ENCODE assay signal across 6 cellular contexts in genomic region chr17:64791226-64791625, GRCh38.
A peak's percentile ranks its signal among the peaks of the same experiment; 100 is the strongest.
DNase-seq lines count a peak whose midpoint lies in the region; ATAC-seq and TF ChIP-seq lines count a peak whose summit lies in the region.
"Not testable (repeated sequence)": the region's sequence is repeated elsewhere in the genome, so short reads cannot be mapped to it uniquely, and the experiment has no call there.

No MANE protein-coding gene starts in this region.

- H3K9me3 ChIP-seq in BLaER1 treated with 17β-estradiol and CSF1 and Interleukin-3, amounts not matched to agents 10 nM and 100 nM (replicated peaks in 1 of 11); T-helper 17 cell (ENCODE audit: control insufficient read depth, low read length, poor library complexity, severe bottlenecking); suprapubic skin: not testable (repeated sequence)

- not testable (repeated sequence) for ATAC-seq in T-helper 17 cell

- peaks cover 61 to 88% (median 83%) of the 10 kb centered on the region in 10 experiments for H3K4me1 ChIP-seq in BLaER1 treated with 17β-estradiol and CSF1 and Interleukin-3, amounts not matched to agents 10 nM and 100 nM
- peaks cover 44% of the 10 kb centered on the region for H3K4me1 ChIP-seq in suprapubic skin

- H3K36me3 ChIP-seq in BLaER1 treated with 17β-estradiol and CSF1 and Interleukin-3, amounts not matched to agents 10 nM and 100 nM: peaks cover 4 to 43% (median 19%) of the 10 kb centered on the region in 11 experiments; a peak in 18 of 22 replicates
- peaks cover 37% of the 10 kb centered on the region for H3K36me3 ChIP-seq in suprapubic skin

- DNase-seq in T-helper 17 cell: not testable (repeated sequence)
- DNase-seq in activated effector memory CD4-positive, alpha-beta T cell treated with anti-CD3 and anti-CD28 coated beads, Interleukin-2, amount 50 U/mL, for 16 hours: peak; percentile 51
- DNase-seq in cardiac septum (ENCODE audit: low spot score): peak; percentile 47
- peak; percentile 69 for DNase-seq in posterior vena cava (ENCODE audit: low spot score)
- peak; percentile 46 to 54 for DNase-seq in suprapubic skin (ENCODE audit: low spot score in 2 of 2)

- not testable (repeated sequence) for H3K4me3 ChIP-seq in BLaER1 treated with 17β-estradiol and CSF1 and Interleukin-3, amounts not matched to agents 10 nM and 100 nM; suprapubic skin

- H3K4me3 Mint-ChIP-seq in T-helper 17 cell: peak overlapping the region; percentile 25

- TF ChIP-seq CTCF in suprapubic skin (IDR thresholded peaks at IDR 0.05): not testable (repeated sequence)

- TF ChIP-seq POLR2A in suprapubic skin (IDR thresholded peaks at IDR 0.05): not testable (repeated sequence)

- not testable (repeated sequence) for TF ChIP-seq EP300 in suprapubic skin (IDR thresholded peaks at IDR 0.05)

- H3K4me1 Mint-ChIP-seq in T-helper 17 cell: peaks cover 15% of the 10 kb centered on the region

- H3K27me3 Mint-ChIP-seq in T-helper 17 cell: not testable (repeated sequence)

- 91% methylated on average over 12 of the region's 12 CpGs for WGBS in suprapubic skin

- peak overlapping the region in 7 of 11 experiments; percentile 40 to 91 (median 74); a peak in 15 of 22 replicates for H3K27ac ChIP-seq in BLaER1 treated with 17β-estradiol and CSF1 and Interleukin-3, amounts not matched to agents 10 nM and 100 nM
- not testable (repeated sequence) for H3K27ac ChIP-seq in suprapubic skin

- intact Hi-C loops in cardiac septum (cut with DNase I); posterior vena cava (cut with DNase I): not testable (repeated sequence)

- H3K36me3 Mint-ChIP-seq in T-helper 17 cell (ENCODE audit: low read depth): not testable (repeated sequence)

- peak overlapping the region; percentile 36 to 95 (median 87); a peak in 21 of 22 replicates for H3K4me2 ChIP-seq in BLaER1 treated with 17β-estradiol and CSF1 and Interleukin-3, amounts not matched to agents 10 nM and 100 nM

- H3K9ac ChIP-seq in BLaER1 treated with 17β-estradiol and CSF1 and Interleukin-3, amounts not matched to agents 10 nM and 100 nM: peak overlapping the region in 6 of 11 experiments; percentile 26 to 77 (median 46); a peak in 8 of 22 replicates

- H3K27ac Mint-ChIP-seq in T-helper 17 cell: peak overlapping the region; percentile 80

- H3K27me3 ChIP-seq in BLaER1 treated with 17β-estradiol and CSF1 and Interleukin-3, amounts not matched to agents 10 nM and 100 nM; suprapubic skin: not testable (repeated sequence)

- not testable (repeated sequence) for H4K20me1 ChIP-seq in BLaER1 treated with 17β-estradiol and CSF1 and Interleukin-3, amounts not matched to agents 10 nM and 100 nM
